10 cellular contexts compared by ENCODE assay signal in the genomic region with DNA sequence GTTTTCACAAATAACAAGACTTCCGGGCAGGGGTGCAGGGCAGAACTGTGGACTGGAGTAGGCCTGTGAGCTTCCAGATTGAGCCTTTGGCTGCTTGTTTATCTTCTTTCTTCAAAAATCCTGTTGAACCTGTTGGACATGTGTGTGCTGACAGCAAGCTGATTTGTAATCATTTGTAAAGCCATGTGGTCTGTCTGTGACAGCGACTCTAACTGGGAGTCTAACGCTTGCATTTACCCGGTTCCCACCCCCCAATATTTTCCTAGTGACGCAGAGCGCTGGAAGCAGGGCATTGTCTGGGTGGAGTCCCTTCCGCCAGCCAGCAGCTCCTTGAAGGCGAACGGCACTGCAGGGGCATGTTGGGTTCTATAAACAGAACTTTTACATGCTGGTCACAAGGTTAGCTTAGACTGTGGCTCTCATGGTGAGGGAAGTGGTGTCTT.
DNase-seq lines count a peak whose midpoint lies in the region; ATAC-seq and TF ChIP-seq lines count a peak whose summit lies in the region.
"Had no signal": no experiment of that assay in that cellular context is flagged by ENCODE, and none has a peak within 500 bp of the region (broad histone marks: within the 10 kb centered on the region; RNA-seq: fewer than 3 reads in every experiment).

No MANE protein-coding gene starts in this region.

- no peak overlapping the region for H2AK5ac ChIP-seq in trophoblast cell (ENCODE audit: low read length)

- no peak overlapping the region for H2AFZ ChIP-seq in trophoblast cell (ENCODE audit: insufficient read depth, low read length, poor library complexity)

- H3K27ac Mint-ChIP-seq in T-helper 2 cell treated with Interferon-gamma antibody and Interleukin-4, amounts not matched to agents 5 μg/mL and 100 μg/mL, for 36 hours = no peak overlapping the region
- H3K27ac Mint-ChIP-seq: stimulated activated naive B cell treated with anti-CD40 and anti-IgM and Interleukin-4, amounts not matched to agents 10 μg/mL and 1 μg/mL and 100 μg/mL, for 72 hours had no signal

- H3K14ac ChIP-seq in trophoblast cell (ENCODE audit: low read length) = no peak overlapping the region

- no peaks in the 10 kb centered on the region for H3K4me1 Mint-ChIP-seq in T-helper 2 cell treated with Interferon-gamma antibody and Interleukin-4, amounts not matched to agents 5 μg/mL and 100 μg/mL, for 36 hours (ENCODE audit: low read depth)

- H3K27me3 Mint-ChIP-seq in T-helper 2 cell treated with Interferon-gamma antibody and Interleukin-4, amounts not matched to agents 5 μg/mL and 100 μg/mL, for 36 hours (ENCODE audit: low read depth) = no peaks in the 10 kb centered on the region
- H3K27me3 Mint-ChIP-seq: stimulated activated naive B cell treated with anti-CD40 and anti-IgM and Interleukin-4, amounts not matched to agents 10 μg/mL and 1 μg/mL and 100 μg/mL, for 72 hours had no signal

- H3K4me3 ChIP-seq in RWPE2 (ENCODE audit: severe bottlenecking) (no peak overlapping the region), cardiac muscle cell (no peak overlapping the region), trophoblast cell (ENCODE audit: low read depth, low read length) (no peak overlapping the region), adrenal gland (no peak overlapping the region)

- H3K9me3 ChIP-seq in RWPE2 (ENCODE audit: severe bottlenecking) (no peaks in the 10 kb centered on the region), cardiac muscle cell (ENCODE audit: low read depth) (no peaks in the 10 kb centered on the region), trophoblast cell (ENCODE audit: insufficient read depth, low read depth, low read length) (peaks cover 2% of the 10 kb centered on the region), adrenal gland (replicated peaks in 1 of 3) (no peaks in the 10 kb centered on the region)

- H3K4ac ChIP-seq in trophoblast cell (ENCODE audit: low read depth, low read length) = no peak overlapping the region

- no peak overlapping the region for H2BK12ac ChIP-seq in trophoblast cell (ENCODE audit: low read length)

- ATAC-seq in RWPE2 (ENCODE audit: low read depth) = peak; percentile 83
- ATAC-seq: stimulated activated naive B cell treated with anti-CD40 and anti-IgM and Interleukin-4, amounts not matched to agents 10 μg/mL and 1 μg/mL and 100 μg/mL, for 72 hours had no signal

- H3K4me3 Mint-ChIP-seq in T-helper 2 cell treated with Interferon-gamma antibody and Interleukin-4, amounts not matched to agents 5 μg/mL and 100 μg/mL, for 36 hours = no peak overlapping the region
- H3K4me3 Mint-ChIP-seq: stimulated activated naive B cell treated with anti-CD40 and anti-IgM and Interleukin-4, amounts not matched to agents 10 μg/mL and 1 μg/mL and 100 μg/mL, for 72 hours had no signal

- H3K18ac ChIP-seq in trophoblast cell (ENCODE audit: low read length) = no peak overlapping the region

- DNase-seq in EL = peak; percentile 67
- peak; percentile 90 for DNase-seq in RWPE2 (ENCODE audit: low spot score)
- peak; percentile 55 to 67 for DNase-seq in cardiac muscle cell (ENCODE audit: low read depth in 1 of 2, low spot score in 1 of 2)
- DNase-seq in trophoblast cell = peak; percentile 91 to 97
- DNase-seq in NCI-H187 (lab: John Stamatoyannopoulos, UW) = no peak
- DNase-seq in AML-193 (lab: John Stamatoyannopoulos, UW) = no peak
- no peak for DNase-seq in T-helper 2 cell treated with Interferon-gamma antibody and Interleukin-4, amounts not matched to agents 5 μg/mL and 100 μg/mL, for 36 hours (ENCODE audit: low spot score)
- DNase-seq in adrenal gland = no peak
- DNase-seq: GDM1; stimulated activated naive B cell treated with anti-CD40 and anti-IgM and Interleukin-4, amounts not matched to agents 10 μg/mL and 1 μg/mL and 100 μg/mL, for 72 hours had no signal

- H3K9ac ChIP-seq in trophoblast cell (ENCODE audit: low read length) = no peak overlapping the region

- H4K8ac ChIP-seq in trophoblast cell (ENCODE audit: low read depth, low read length) = no peak overlapping the region

- H3K4me2 ChIP-seq in trophoblast cell (ENCODE audit: low read length) = peak overlapping the region; percentile 39

- no peaks in the 10 kb centered on the region for H3K36me3 ChIP-seq in RWPE2 (ENCODE audit: low read depth)
- no peaks in the 10 kb centered on the region for H3K36me3 ChIP-seq in cardiac muscle cell
- H3K36me3 ChIP-seq in trophoblast cell (ENCODE audit: control insufficient read depth in 1 of 2, insufficient read depth in 2 of 2, low read length in 2 of 2) = no peaks in the 10 kb centered on the region
- H3K36me3 ChIP-seq in adrenal gland (replicated peaks in 1 of 2) = no peaks in the 10 kb centered on the region

- H2BK120ac ChIP-seq in trophoblast cell (ENCODE audit: insufficient read depth, low read length, poor library complexity) = no peak overlapping the region

- no peaks in the 10 kb centered on the region for H3K36me3 Mint-ChIP-seq in T-helper 2 cell treated with Interferon-gamma antibody and Interleukin-4, amounts not matched to agents 5 μg/mL and 100 μg/mL, for 36 hours (ENCODE audit: low read depth)
- H3K36me3 Mint-ChIP-seq: stimulated activated naive B cell treated with anti-CD40 and anti-IgM and Interleukin-4, amounts not matched to agents 10 μg/mL and 1 μg/mL and 100 μg/mL, for 72 hours had no signal

- H3K79me1 ChIP-seq in trophoblast cell (ENCODE audit: low read length) = peaks cover 22% of the 10 kb centered on the region

- peak overlapping the region; percentile 83 for H3K27ac ChIP-seq in RWPE2 (ENCODE audit: poor library complexity, severe bottlenecking)
- H3K27ac ChIP-seq in cardiac muscle cell = peak overlapping the region; percentile 95
- H3K27ac ChIP-seq in trophoblast cell (ENCODE audit: low read depth, low read length) = peak overlapping the region; percentile 87
- no peak overlapping the region for H3K27ac ChIP-seq in adrenal gland

- no peak for TF ChIP-seq POLR2A in adrenal gland (IDR thresholded peaks at IDR 0.05)

- TF ChIP-seq CTCF in RWPE2 (IDR thresholded peaks at IDR 0.05; ENCODE audit: poor library complexity, severe bottlenecking) (no peak), cardiac muscle cell (IDR thresholded peaks at IDR 0.05; ENCODE audit: low read depth, low read length) (no peak), adrenal gland (IDR thresholded peaks at IDR 0.05) (no peak)

- WGBS in trophoblast cell (ENCODE audit: extremely low coverage, insufficient coverage, insufficient read length) = no CpG with 5 or more reads among the region's 9 CpGs
- WGBS in adrenal gland, 4 donors = 71 to 95% (median 84%) methylated on average over 7 to 9 of the region's 9 CpGs

- H3K9me3 Mint-ChIP-seq in T-helper 2 cell treated with Interferon-gamma antibody and Interleukin-4, amounts not matched to agents 5 μg/mL and 100 μg/mL, for 36 hours = no peaks in the 10 kb centered on the region
- H3K9me3 Mint-ChIP-seq: stimulated activated naive B cell treated with anti-CD40 and anti-IgM and Interleukin-4, amounts not matched to agents 10 μg/mL and 1 μg/mL and 100 μg/mL, for 72 hours had no signal

- no peak overlapping the region for H4K91ac ChIP-seq in trophoblast cell (ENCODE audit: low read depth, low read length)

- H4K12ac ChIP-seq in trophoblast cell (ENCODE audit: low read depth, low read length) = no peak overlapping the region

- H3K4me1 ChIP-seq in RWPE2 (ENCODE audit: insufficient read depth, poor library complexity, severe bottlenecking) = peaks cover 29% of the 10 kb centered on the region
- peaks cover 66% of the 10 kb centered on the region for H3K4me1 ChIP-seq in cardiac muscle cell (ENCODE audit: low read depth)
- peaks cover 43 to 45% of the 10 kb centered on the region in 2 experiments for H3K4me1 ChIP-seq in trophoblast cell (ENCODE audit: control insufficient read depth in 1 of 2, insufficient read depth in 2 of 2, low read length in 2 of 2)
- peaks cover 0 to 6% of the 10 kb centered on the region in 2 donors for H3K4me1 ChIP-seq in adrenal gland (replicated peaks in 1 of 2)

- H2BK5ac ChIP-seq in trophoblast cell (ENCODE audit: low read depth, low read length, poor library complexity) = no peak overlapping the region

- intact Hi-C loops in adrenal gland (cut with DNase I) = no loop called here

- no peak overlapping the region for H3K23ac ChIP-seq in trophoblast cell (ENCODE audit: low read length)

- H3K27me3 ChIP-seq in RWPE2 (ENCODE audit: insufficient read depth, poor library complexity, severe bottlenecking) (no peaks in the 10 kb centered on the region), cardiac muscle cell (no peaks in the 10 kb centered on the region), trophoblast cell (ENCODE audit: insufficient read depth, low read length) (no peaks in the 10 kb centered on the region), adrenal gland (no peaks in the 10 kb centered on the region)

- no peaks in the 10 kb centered on the region for H3K79me2 ChIP-seq in trophoblast cell (ENCODE audit: control insufficient read depth, insufficient read depth, low read length, poor library complexity)

Comparison
In these comparisons a context has a peak if more than half of its experiments do, and no peak if none do; other contexts are left out.
1. DNase-seq: peak in EL (single experiment), RWPE2 (single experiment), cardiac muscle cell (2 of 2) and trophoblast cell (2 of 2); none in NCI-H187 (0 of 2), AML-193 (0 of 2), T-helper 2 cell treated with Interferon-gamma antibody and Interleukin-4, amounts not matched to agents 5 μg/mL and 100 μg/mL, for 36 hours (single experiment) and adrenal gland (0 of 7).
2. H3K27ac ChIP-seq: peak in RWPE2 (single experiment), cardiac muscle cell (single experiment) and trophoblast cell (single experiment); none in adrenal gland (0 of 5).